In genomic region chr21:24225432-24225831, GRCh38 we compare ENCODE assay signal across 24 cellular contexts.
DNase-seq lines count a peak whose midpoint lies in the region; ATAC-seq and TF ChIP-seq lines count a peak whose summit lies in the region.
"Had no signal": no experiment of that assay in that cellular context is flagged by ENCODE, and none has a peak within 500 bp of the region (broad histone marks: within the 10 kb centered on the region; RNA-seq: fewer than 3 reads in every experiment).

No MANE protein-coding gene starts in this region.

- TF ChIP-seq CTCF in RWPE2 (IDR thresholded peaks at IDR 0.05; ENCODE audit: poor library complexity, severe bottlenecking) = no peak
- TF ChIP-seq CTCF in tibial artery (IDR thresholded peaks at IDR 0.05) = no peak

- H3K27ac ChIP-seq in RWPE2 (ENCODE audit: poor library complexity, severe bottlenecking) (no peak overlapping the region), epithelial cell of prostate (no peak overlapping the region), tibial artery (no peak overlapping the region)
- H3K27ac ChIP-seq: BLaER1, coronary artery, left ventricle myocardium inferior, pancreas, right atrium auricular region, stomach, transverse colon had no signal

- intact Hi-C loops in tibial artery (cut with DNase I; ENCODE audit: low total_unique reads) = no loop called here

- peak; percentile 93 for ATAC-seq in RWPE2 (ENCODE audit: low read depth)
- ATAC-seq: GM23338, natural killer cell, pancreas had no signal

- H3K4me1 ChIP-seq in RWPE2 (ENCODE audit: insufficient read depth, poor library complexity, severe bottlenecking) (peaks cover 6% of the 10 kb centered on the region), tibial artery (no peaks in the 10 kb centered on the region)
- H3K4me1 ChIP-seq: BLaER1, left ventricle myocardium inferior, pancreas, right atrium auricular region, stomach, transverse colon had no signal

- H3K27me3 ChIP-seq in RWPE2 (ENCODE audit: insufficient read depth, poor library complexity, severe bottlenecking) (peaks cover 6% of the 10 kb centered on the region), tibial artery (no peaks in the 10 kb centered on the region)
- H3K27me3 ChIP-seq: BLaER1, pancreas, right atrium auricular region, stomach, transverse colon had no signal

- H3K4me3 ChIP-seq in RWPE2 (ENCODE audit: severe bottlenecking) (no peak overlapping the region), tibial artery (no peak overlapping the region)
- H3K4me3 ChIP-seq: BLaER1, coronary artery, GM23338, left ventricle myocardium inferior, pancreas, right atrium auricular region, stomach, transverse colon had no signal

- H3K36me3 ChIP-seq in RWPE2 (ENCODE audit: low read depth) (no peaks in the 10 kb centered on the region), tibial artery (no peaks in the 10 kb centered on the region)
- H3K36me3 ChIP-seq: BLaER1, left ventricle myocardium inferior, pancreas, right atrium auricular region, stomach, transverse colon had no signal

- no peaks in the 10 kb centered on the region for H3K9me3 ChIP-seq in RWPE2 (ENCODE audit: severe bottlenecking)
- H3K9me3 ChIP-seq in tibial artery = no peaks in the 10 kb centered on the region
- H3K9me3 ChIP-seq: BLaER1, pancreas had no signal

- peak; percentile 13 for DNase-seq in A172 (ENCODE audit: low spot score)
- DNase-seq in LHCN-M2 (ENCODE audit: low read depth) = peak; percentile 0
- no peak for DNase-seq in RWPE2 (ENCODE audit: low spot score)
- peak; percentile 0 for DNase-seq in epithelial cell of prostate (ENCODE audit: low read depth, low spot score)
- no peak for DNase-seq in NCI-H748 treated with DMSO at 0.1 percent for 48 hours (lab: John Stamatoyannopoulos, UW)
- no peak for DNase-seq in T1000 (lab: John Stamatoyannopoulos, UW)
- DNase-seq in tibial artery = no peak
- no peak for DNase-seq in globus pallidus (ENCODE audit: low spot score)
- DNase-seq: activated B cell treated with CpG ODN at 0.5 μM for 24 hours; activated CD4-positive, alpha-beta T cell treated with anti-CD3 and anti-CD28 coated beads, Interleukin-2, amount 50 U/mL, for 4 hours; activated CD8-positive, alpha-beta memory T cell treated with anti-CD3 and anti-CD28 coated beads, Interleukin-2, amount 50 U/mL, for 4 hours; activated naive CD8-positive, alpha-beta T cell treated with anti-CD3 and anti-CD28 coated beads, Interleukin-2, amount 10 ng/mL, durations not matched to agents 7 days and 5 days; COR-L47; left ventricle myocardium inferior; midbrain; natural killer cell; NCI-H82; pancreas; stomach; transverse colon had no signal

Comparison
In these comparisons a context has a peak if more than half of its experiments do, and no peak if none do; other contexts are left out.
1. DNase-seq: peak in A172 (single experiment), LHCN-M2 (single experiment) and epithelial cell of prostate (single experiment); none in RWPE2 (single experiment), NCI-H748 treated with DMSO at 0.1 percent for 48 hours (single experiment), T1000 (single experiment), tibial artery (0 of 2) and globus pallidus (single experiment).